Comparison of ENCODE assay signal across 10 cellular contexts in genomic region chr21:25313891-25314646, GRCh38.
DNase-seq lines count a peak whose midpoint lies in the region; ATAC-seq, FAIRE-seq and TF ChIP-seq lines count a peak whose summit lies in the region.
"Had no signal": no experiment of that assay in that cellular context is flagged by ENCODE, and none has a peak within 500 bp of the region (broad histone marks: within the 10 kb centered on the region; RNA-seq: fewer than 3 reads in every experiment).

No MANE protein-coding gene starts in this region.

- H3K4me1 Mint-ChIP-seq in activated T-helper 2 cell treated with anti-CD3 and anti-CD28 coated beads, Interferon-gamma antibody, Interleukin-2, Interleukin-4, amounts not matched to agents 10 μg/mL and 5 μg/mL and 100 μg/mL, durations not matched to agents 14 hours and 24 hours and 36 hours (ENCODE audit: low read depth) = no peaks in the 10 kb centered on the region

- no peak overlapping the region for H3K27ac Mint-ChIP-seq in activated T-helper 2 cell treated with anti-CD3 and anti-CD28 coated beads, Interferon-gamma antibody, Interleukin-2, Interleukin-4, amounts not matched to agents 10 μg/mL and 5 μg/mL and 100 μg/mL, durations not matched to agents 14 hours and 24 hours and 36 hours
- H3K27ac Mint-ChIP-seq: activated CD4-positive, alpha-beta memory T cell treated with anti-CD3 and anti-CD28 coated beads for 36 hours had no signal

- ATAC-seq in GM18498 (IDR thresholded peaks at IDR 0.05; ENCODE audit: unreplicated experiment) = no peak

- H3K4me1 ChIP-seq in uterus = no peaks in the 10 kb centered on the region

- H3K27me3 Mint-ChIP-seq in activated T-helper 2 cell treated with anti-CD3 and anti-CD28 coated beads, Interferon-gamma antibody, Interleukin-2, Interleukin-4, amounts not matched to agents 10 μg/mL and 5 μg/mL and 100 μg/mL, durations not matched to agents 14 hours and 24 hours and 36 hours (ENCODE audit: low read depth) = peaks cover 2% of the 10 kb centered on the region
- H3K27me3 Mint-ChIP-seq: activated CD4-positive, alpha-beta memory T cell treated with anti-CD3 and anti-CD28 coated beads for 36 hours had no signal

- H3K4me3 ChIP-seq in uterus = no peak overlapping the region

- peak; percentile 29 for TF ChIP-seq CTCF in D721Med (IDR thresholded peaks at IDR 0.05; ENCODE audit: insufficient read depth, missing control alignments)
- TF ChIP-seq CTCF in RWPE1 (conservative IDR thresholded peaks at IDR 0.05; ENCODE audit: low read depth) = peak; percentile 14; the same call in 1 of the 2 replicates
- no peak for TF ChIP-seq CTCF in uterus (IDR thresholded peaks at IDR 0.05)

- H3K4me3 Mint-ChIP-seq in activated T-helper 2 cell treated with anti-CD3 and anti-CD28 coated beads, Interferon-gamma antibody, Interleukin-2, Interleukin-4, amounts not matched to agents 10 μg/mL and 5 μg/mL and 100 μg/mL, durations not matched to agents 14 hours and 24 hours and 36 hours (ENCODE audit: low read depth) = no peak overlapping the region
- H3K4me3 Mint-ChIP-seq: activated CD4-positive, alpha-beta memory T cell treated with anti-CD3 and anti-CD28 coated beads for 36 hours had no signal

- H3K36me3 ChIP-seq in uterus = peaks cover 0 to 3% of the 10 kb centered on the region in 2 donors
- H3K36me3 ChIP-seq: neutrophil had no signal

- FAIRE-seq in D721Med (lab: Jason Lieb, UNC) = no peak

- CTCF ChIA-PET in RWPE1 (lab: Yijun Ruan, JAX) = interaction anchor here (0.9 kb wide), 1 partner anchor 11 kb away, joined by 4 read pairs; no protein-coding TSS in a partner anchor

- H3K27me3 ChIP-seq in uterus = no peaks in the 10 kb centered on the region
- H3K27me3 ChIP-seq: neutrophil had no signal

- TF ChIP-seq POLR2A in uterus (IDR thresholded peaks at IDR 0.05) = no peak

- no peak overlapping the region for H3K27ac ChIP-seq in RWPE1
- no peak overlapping the region for H3K27ac ChIP-seq in uterus
- H3K27ac ChIP-seq: neutrophil had no signal

- H3K36me3 Mint-ChIP-seq in activated T-helper 2 cell treated with anti-CD3 and anti-CD28 coated beads, Interferon-gamma antibody, Interleukin-2, Interleukin-4, amounts not matched to agents 10 μg/mL and 5 μg/mL and 100 μg/mL, durations not matched to agents 14 hours and 24 hours and 36 hours (ENCODE audit: low read depth) = no peaks in the 10 kb centered on the region
- H3K36me3 Mint-ChIP-seq: activated CD4-positive, alpha-beta memory T cell treated with anti-CD3 and anti-CD28 coated beads for 36 hours had no signal

- H3K9me3 Mint-ChIP-seq in activated T-helper 2 cell treated with anti-CD3 and anti-CD28 coated beads, Interferon-gamma antibody, Interleukin-2, Interleukin-4, amounts not matched to agents 10 μg/mL and 5 μg/mL and 100 μg/mL, durations not matched to agents 14 hours and 24 hours and 36 hours = peaks cover 8% of the 10 kb centered on the region

- no peaks in the 10 kb centered on the region for H3K9me3 ChIP-seq in uterus

- POLR2A ChIA-PET in RWPE1 (lab: Yijun Ruan, JAX; ENCODE audit: low non-redundant PET) = no interaction called here

- DNase-seq in D721Med (ENCODE audit: insufficient read length, low spot score) = no peak
- DNase-seq in HS-5 (ENCODE audit: low read depth) = peak; percentile 53
- peak; percentile 4 for DNase-seq in RWPE1 (ENCODE audit: low spot score)
- DNase-seq in inferior parietal cortex (ENCODE audit: extremely low spot score) = peak; percentile 15
- no peak for DNase-seq in activated T-helper 2 cell treated with anti-CD3 and anti-CD28 coated beads, Interferon-gamma antibody, Interleukin-2, Interleukin-4, amounts not matched to agents 10 μg/mL and 5 μg/mL and 100 μg/mL, durations not matched to agents 14 hours and 24 hours and 36 hours (ENCODE audit: low spot score)
- no peak for DNase-seq in uterus
- DNase-seq in stimulated activated CD4-positive, alpha-beta T cell treated with anti-CD3 and anti-CD28 coated beads, Interleukin-12 subunit alpha, Interleukin-12 subunit beta, amount 100 ng/mL, for 4 hours = no peak
- DNase-seq: activated CD4-positive, alpha-beta memory T cell treated with anti-CD3 and anti-CD28 coated beads for 36 hours had no signal

- intact Hi-C loops in activated T-helper 2 cell treated with anti-CD3 and anti-CD28 coated beads, Interferon-gamma antibody, Interleukin-2, Interleukin-4, amounts not matched to agents 10 μg/mL and 5 μg/mL and 100 μg/mL, durations not matched to agents 14 hours and 24 hours and 36 hours (cut with micrococcal nuclease) = no loop called here
- intact Hi-C loops in uterus (cut with DNase I; ENCODE audit: low total_unique reads) = no loop called here

Comparison
In these comparisons a context has a peak if more than half of its experiments do, and no peak if none do; other contexts are left out.
1. DNase-seq: peak in HS-5 (single experiment), RWPE1 (single experiment) and inferior parietal cortex (single experiment); none in D721Med (single experiment), activated T-helper 2 cell treated with anti-CD3 and anti-CD28 coated beads, Interferon-gamma antibody, Interleukin-2, Interleukin-4, amounts not matched to agents 10 μg/mL and 5 μg/mL and 100 μg/mL, durations not matched to agents 14 hours and 24 hours and 36 hours (single experiment), uterus (0 of 2) and stimulated activated CD4-positive, alpha-beta T cell treated with anti-CD3 and anti-CD28 coated beads, Interleukin-12 subunit alpha, Interleukin-12 subunit beta, amount 100 ng/mL, for 4 hours (single experiment).
2. CTCF ChIP-seq: peak in D721Med (single experiment) and RWPE1 (single experiment); none in uterus (0 of 4).